ENCODE assay signal across 8 cellular contexts in genomic region chr21:25501996-25502665, GRCh38.
DNase-seq lines count a peak whose midpoint lies in the region; ATAC-seq lines count a peak whose summit lies in the region.

No MANE protein-coding gene starts in this region.

- DNase-seq in activated effector memory CD4-positive, alpha-beta T cell treated with anti-CD3 and anti-CD28 coated beads, Interleukin-2, amount 50 U/mL, for 16 hours, result peak; percentile 79
- no peak for DNase-seq in activated effector memory CD4-positive, alpha-beta T cell treated with Interleukin-2 at 50 U/mL for 16 hours
- peak; percentile 37 to 67 for DNase-seq in stimulated activated CD8-positive, alpha-beta memory T cell treated with anti-CD3 and anti-CD28 coated beads, Interleukin-7, amount 100 ng/mL, for 48 hours (ENCODE audit: extremely low read depth in 1 of 2, low read depth in 1 of 2)
- no peak for DNase-seq in RPMI8226
- no peak for DNase-seq in D341Med (ENCODE audit: low spot score)
- DNase-seq in NCI-H1105 (lab: John Stamatoyannopoulos, UW), result no peak

- peak overlapping the region; percentile 75 for H3K4me3 Mint-ChIP-seq in activated T-helper 17 cell treated with anti-CD3 and anti-CD28 coated beads, Interleukin-2, amount 50 U/mL, for 72 hours

- H3K27ac Mint-ChIP-seq in activated T-helper 17 cell treated with anti-CD3 and anti-CD28 coated beads, Interleukin-2, amount 50 U/mL, for 72 hours, result peak overlapping the region; percentile 91

- ATAC-seq in HG03457 (IDR thresholded peaks at IDR 0.05; ENCODE audit: unreplicated experiment), result peak; percentile 73
- peak; percentile 92 for ATAC-seq in activated T-helper 17 cell treated with anti-CD3 and anti-CD28 coated beads, Interleukin-2, amount 50 U/mL, for 72 hours (replicated peaks)

- H3K27me3 Mint-ChIP-seq in activated T-helper 17 cell treated with anti-CD3 and anti-CD28 coated beads, Interleukin-2, amount 50 U/mL, for 72 hours, result no peaks in the 10 kb centered on the region

- H3K36me3 Mint-ChIP-seq in activated T-helper 17 cell treated with anti-CD3 and anti-CD28 coated beads, Interleukin-2, amount 50 U/mL, for 72 hours (ENCODE audit: low read depth), result peaks cover 25% of the 10 kb centered on the region

- H3K9me3 Mint-ChIP-seq in activated T-helper 17 cell treated with anti-CD3 and anti-CD28 coated beads, Interleukin-2, amount 50 U/mL, for 72 hours, result peaks cover 4% of the 10 kb centered on the region

- H3K4me1 Mint-ChIP-seq in activated T-helper 17 cell treated with anti-CD3 and anti-CD28 coated beads, Interleukin-2, amount 50 U/mL, for 72 hours, result peaks cover 49% of the 10 kb centered on the region

Comparison
In these comparisons a context has a peak if more than half of its experiments do, and no peak if none do; other contexts are left out.
1. DNase-seq: peak in activated effector memory CD4-positive, alpha-beta T cell treated with anti-CD3 and anti-CD28 coated beads, Interleukin-2, amount 50 U/mL, for 16 hours (single experiment) and stimulated activated CD8-positive, alpha-beta memory T cell treated with anti-CD3 and anti-CD28 coated beads, Interleukin-7, amount 100 ng/mL, for 48 hours (2 of 2); none in activated effector memory CD4-positive, alpha-beta T cell treated with Interleukin-2 at 50 U/mL for 16 hours (single experiment), RPMI8226 (single experiment), D341Med (single experiment) and NCI-H1105 (single experiment).